Comparison of ENCODE assay signal across 2 cellular contexts in genomic region chr10:47477078-47477477, GRCh38. TPM values are rescaled to one million over a fixed set of nuclear protein-coding genes. Genes with fewer than 3 reads are reported as not detected.
"Had no signal": no experiment of that assay in that cellular context is flagged by ENCODE, and none has a peak within 500 bp of the region (broad histone marks: within the 10 kb centered on the region; RNA-seq: fewer than 3 reads in every experiment).

No MANE protein-coding gene starts in this region.

RNA-seq across cellular contexts. Expression of gene ANXA8, which starts 6.8 kb away (rescaled TPM):
- total RNA-seq: G401 had no signal

RNA-seq across cellular contexts. Expression of gene FAM25G, which starts 14.4 kb away (rescaled TPM):
- total RNA-seq: G401, GM12878 had no signal
- polyA plus RNA-seq: GM12878 had no signal
